ENCODE assay signal across 18 cellular contexts in genomic region chr13:113129480-113129879, GRCh38. TPM values are rescaled to one million over a fixed set of nuclear protein-coding genes. Genes with fewer than 3 reads are reported as not detected.
DNase-seq lines count a peak whose midpoint lies in the region; ATAC-seq, FAIRE-seq and TF ChIP-seq lines count a peak whose summit lies in the region.
"Had no signal": no experiment of that assay in that cellular context is flagged by ENCODE, and none has a peak within 500 bp of the region (broad histone marks: within the 10 kb centered on the region; RNA-seq: fewer than 3 reads in every experiment).

No MANE protein-coding gene starts in this region.

- H3K4me1 Mint-ChIP-seq in CD14-positive monocyte, result peaks cover 10% of the 10 kb centered on the region
- no peaks in the 10 kb centered on the region for H3K4me1 Mint-ChIP-seq in astrocyte (ENCODE audit: low read depth, unreplicated experiment)

- CTCF ChIA-PET in PC-9 (lab: Charles Lee), result no interaction called here

- FAIRE-seq in astrocyte (lab: Jason Lieb, UNC), result no peak

- no TSS peak for BruUV-seq in PC-9 (replicated peaks; lab: Mats Ljungman, UMichigan)

- H3K27ac ChIP-seq in astrocyte (ENCODE audit: low read depth, low read length) (no peak overlapping the region), right cardiac atrium (ENCODE audit: low read length) (no peak overlapping the region), PC-9 (no peak overlapping the region)
- H3K27ac ChIP-seq: epithelial cell of prostate, GM23248 had no signal

- no peaks in the 10 kb centered on the region for H3K9me2 ChIP-seq in PC-9 (ENCODE audit: insufficient read depth)

- H4K20me1 ChIP-seq in astrocyte (ENCODE audit: insufficient read depth, low read length) (no peaks in the 10 kb centered on the region), PC-9 (ENCODE audit: insufficient read depth) (0 out of 2 replicates have a peak, but pooled peaks cover 4% of the 10 kb centered on the region)

- intact Hi-C loops in CD14-positive monocyte (cut with micrococcal nuclease), result no loop called here
- intact Hi-C loops in right cardiac atrium (cut with DNase I), result no loop called here
- intact Hi-C loops in posterior vena cava (cut with DNase I), result no loop called here
- intact Hi-C loops in PC-9 (cut with micrococcal nuclease; ENCODE audit: unreplicated experiment), result no loop called here

- no peak overlapping the region for H3K4me3 ChIP-seq in astrocyte (ENCODE audit: insufficient read depth, low read depth, low read length)
- peak overlapping the region; percentile 11 for H3K4me3 ChIP-seq in right cardiac atrium (ENCODE audit: low read length)
- no peak overlapping the region for H3K4me3 ChIP-seq in PC-9
- H3K4me3 ChIP-seq: GM23248, smooth muscle cell had no signal

- peak; percentile 9 to 55 for ATAC-seq in right cardiac atrium

- H3K4me1 ChIP-seq in astrocyte (ENCODE audit: insufficient read depth, low read length) (no peaks in the 10 kb centered on the region), right cardiac atrium (ENCODE audit: control insufficient read depth, insufficient read depth, low read length) (no peaks in the 10 kb centered on the region), PC-9 (replicated peaks; ENCODE audit: insufficient read depth) (no peaks in the 10 kb centered on the region)

- TF ChIP-seq CTCF in CD14-positive monocyte (IDR thresholded peaks at IDR 0.05) (no peak), astrocyte (IDR thresholded peaks at IDR 0.05; ENCODE audit: insufficient read depth, low read depth, low read length) (no peak), GM13977 (IDR thresholded peaks at IDR 0.05; ENCODE audit: extremely low read depth, insufficient read depth, missing control alignments) (no peak), PC-9 (conservative IDR thresholded peaks at IDR 0.05) (no peak)

- POLR2A ChIA-PET in PC-9 (lab: Charles Lee; ENCODE audit: unreplicated experiment), result no interaction called here

- no peaks in the 10 kb centered on the region for H3F3A ChIP-seq in PC-9 (ENCODE audit: insufficient read depth, low read depth)

- peaks cover 5 to 19% (median 11%) of the 10 kb centered on the region in 7 donors for H3K9me3 Mint-ChIP-seq in CD14-positive monocyte
- H3K9me3 Mint-ChIP-seq in astrocyte (ENCODE audit: unreplicated experiment), result peaks cover 5% of the 10 kb centered on the region
- H3K9me3 Mint-ChIP-seq: activated CD4-positive, alpha-beta memory T cell treated with anti-CD3 and anti-CD28 coated beads, Interleukin-2, amount 10 ng/mL, durations not matched to agents 7 days and 5 days; stimulated activated effector memory CD8-positive, alpha-beta T cell treated with anti-CD3 and anti-CD28 coated beads, Interleukin-12 subunit alpha, Interleukin-12 subunit beta, amount 100 ng/mL, for 72 hours had no signal

- H3K36me3 ChIP-seq in astrocyte (ENCODE audit: insufficient read depth, low read length) (no peaks in the 10 kb centered on the region), PC-9 (ENCODE audit: low read depth) (no peaks in the 10 kb centered on the region)

- H3K4me3 Mint-ChIP-seq in CD14-positive monocyte, result peak overlapping the region; percentile 65 to 79
- H3K4me3 Mint-ChIP-seq in astrocyte (ENCODE audit: unreplicated experiment), result no peak overlapping the region
- H3K4me3 Mint-ChIP-seq: activated CD4-positive, alpha-beta memory T cell treated with anti-CD3 and anti-CD28 coated beads, Interleukin-2, amount 10 ng/mL, durations not matched to agents 7 days and 5 days had no signal

- peak overlapping the region; percentile 76 for H2AFZ ChIP-seq in astrocyte (ENCODE audit: low read depth, low read length)
- H2AFZ ChIP-seq in PC-9, result no peak overlapping the region
- H2AFZ ChIP-seq: GM23248 had no signal

- H3K36me3 Mint-ChIP-seq in CD14-positive monocyte (no peaks in the 10 kb centered on the region), astrocyte (ENCODE audit: low read depth, unreplicated experiment) (no peaks in the 10 kb centered on the region)
- H3K36me3 Mint-ChIP-seq: stimulated activated effector memory CD8-positive, alpha-beta T cell treated with anti-CD3 and anti-CD28 coated beads, Interleukin-12 subunit alpha, Interleukin-12 subunit beta, amount 100 ng/mL, for 72 hours had no signal

- peak overlapping the region in 1 of 7 donors; percentile 49 for H3K27ac Mint-ChIP-seq in CD14-positive monocyte
- no peak overlapping the region for H3K27ac Mint-ChIP-seq in astrocyte (ENCODE audit: unreplicated experiment)
- H3K27ac Mint-ChIP-seq: activated CD4-positive, alpha-beta memory T cell treated with anti-CD3 and anti-CD28 coated beads, Interleukin-2, amount 10 ng/mL, durations not matched to agents 7 days and 5 days; stimulated activated effector memory CD8-positive, alpha-beta T cell treated with anti-CD3 and anti-CD28 coated beads, Interleukin-12 subunit alpha, Interleukin-12 subunit beta, amount 100 ng/mL, for 72 hours had no signal

- H3K4me2 ChIP-seq in astrocyte (ENCODE audit: low read length) (peak overlapping the region; percentile 71), PC-9 (no peak overlapping the region)
- H3K4me2 ChIP-seq: smooth muscle cell had no signal

- 68% methylated on average over 27 of the region's 27 CpGs for WGBS in right cardiac atrium

- in situ Hi-C loops in GM13977 (cut with MboI; ENCODE audit: low pct_unique_long_range_greater_than_20kb, low sequenced_read_pairs, unreplicated experiment), result no loop called here

- no peak for DNase-seq in CD14-positive monocyte (ENCODE audit: low spot score)
- no peak for DNase-seq in astrocyte (ENCODE audit: low read depth)
- DNase-seq in right cardiac atrium, result peak in 1 of 3 donors; percentile 50
- peak; percentile 77 for DNase-seq in posterior vena cava (ENCODE audit: low spot score)
- DNase-seq in GM13977 (ENCODE audit: low spot score), result no peak
- DNase-seq in NCI-H2196 (lab: John Stamatoyannopoulos, UW; ENCODE audit: unreplicated experiment), result no peak
- DNase-seq in PC-9, result no peak
- DNase-seq in NCI-H446 treated with DMSO at 0.1 percent for 48 hours (lab: John Stamatoyannopoulos, UW), result no peak
- DNase-seq: activated CD4-positive, alpha-beta memory T cell treated with anti-CD3 and anti-CD28 coated beads, Interleukin-2, amount 10 ng/mL, durations not matched to agents 7 days and 5 days; COR-L47; EL; GM23248; Kasumi-1; midbrain had no signal

- H3K79me2 ChIP-seq in astrocyte (ENCODE audit: insufficient read depth, low read length), result no peaks in the 10 kb centered on the region
- no peaks in the 10 kb centered on the region for H3K79me2 ChIP-seq in PC-9 (ENCODE audit: low read depth)

- no peak overlapping the region for H3K9ac ChIP-seq in astrocyte (ENCODE audit: low read length)
- H3K9ac ChIP-seq: GM23248 had no signal

- peaks cover 18 to 61% (median 49%) of the 10 kb centered on the region in 3 donors for H3K27me3 Mint-ChIP-seq in CD14-positive monocyte (ENCODE audit: low read depth in 3 of 3)
- peaks cover 45% of the 10 kb centered on the region for H3K27me3 Mint-ChIP-seq in astrocyte (ENCODE audit: low read depth, unreplicated experiment)

- H3K27me3 ChIP-seq in astrocyte (ENCODE audit: insufficient read depth, low read length) (peaks cover 9% of the 10 kb centered on the region), right cardiac atrium (ENCODE audit: control insufficient read depth, insufficient read depth) (no peaks in the 10 kb centered on the region), PC-9 (ENCODE audit: insufficient read depth, low read depth) (peaks cover 84% of the 10 kb centered on the region)

- H3K9me3 ChIP-seq in astrocyte (ENCODE audit: insufficient read depth, low read depth, low read length), result no peaks in the 10 kb centered on the region
- no peaks in the 10 kb centered on the region for H3K9me3 ChIP-seq in right cardiac atrium (ENCODE audit: control insufficient read depth, low read length)
- 0 out of 2 replicates have a peak, but pooled peaks cover 2% of the 10 kb centered on the region for H3K9me3 ChIP-seq in PC-9 (ENCODE audit: insufficient read depth, low read depth)

RNA-seq across cellular contexts. Expression of gene F10, which starts 6.9 kb away (rescaled TPM):
- polyA plus RNA-seq in CD14-positive monocyte, result not detected
- 0.45 TPM in 1 of 2 replicates, not detected in the other for total RNA-seq in astrocyte
- 10 to 100 TPM; 29.8 to 40.2 (median 34.4) TPM for total RNA-seq in right cardiac atrium
- 44.9 TPM for polyA plus RNA-seq in right cardiac atrium
- total RNA-seq in posterior vena cava, result 10 to 100 TPM; 19.8 to 48.4 TPM
- not detected in 2 replicates for total RNA-seq in PC-9 (2021)
- total RNA-seq: activated CD4-positive, alpha-beta memory T cell treated with anti-CD3 and anti-CD28 coated beads, Interleukin-2, amount 10 ng/mL, durations not matched to agents 7 days and 5 days had no signal

RNA-seq across cellular contexts. Expression of gene F7, which starts 23.9 kb away (rescaled TPM):
- not detected for polyA plus RNA-seq in CD14-positive monocyte
- not detected in 2 replicates for total RNA-seq in astrocyte
- under 1 TPM; 0.24 to 0.64 (median 0.37) TPM for total RNA-seq in right cardiac atrium
- polyA plus RNA-seq in right cardiac atrium, result not detected
- under 1 TPM in 1 of 2 donors, not detected in 1; 0.10 TPM for total RNA-seq in posterior vena cava
- not detected in 2 replicates for total RNA-seq in PC-9 (2021)
- total RNA-seq: activated CD4-positive, alpha-beta memory T cell treated with anti-CD3 and anti-CD28 coated beads, Interleukin-2, amount 10 ng/mL, durations not matched to agents 7 days and 5 days; GM23248 had no signal
- polyA plus RNA-seq: GM23248 had no signal

RNA-seq across cellular contexts. Expression of gene PROZ, which starts 29.0 kb away (rescaled TPM):
- polyA plus RNA-seq in CD14-positive monocyte (not detected), right cardiac atrium (0.14 TPM)
- total RNA-seq in astrocyte (not detected in 2 replicates), right cardiac atrium (under 1 TPM in 1 of 4 donors, not detected in 3; 0.15 TPM), posterior vena cava (not detected), PC-9 (2021) (not detected in 2 replicates)
- total RNA-seq: activated CD4-positive, alpha-beta memory T cell treated with anti-CD3 and anti-CD28 coated beads, Interleukin-2, amount 10 ng/mL, durations not matched to agents 7 days and 5 days; GM23248; smooth muscle cell; urinary bladder had no signal
- polyA plus RNA-seq: GM23248, smooth muscle cell, urinary bladder had no signal

Comparison
In these comparisons a context has a peak if more than half of its experiments do, and no peak if none do; other contexts are left out.
1. RNA of gene F10, which starts 6.9 kb away (total RNA-seq): 19.8 to 48.4 TPM in posterior vena cava and 29.8 to 40.2 TPM in right cardiac atrium; 0.45 TPM in astrocyte and not detected in PC-9; every median in the first group is over 10 times any median in the second.